1 cellular context compared by ENCODE assay signal in the genomic region with DNA sequence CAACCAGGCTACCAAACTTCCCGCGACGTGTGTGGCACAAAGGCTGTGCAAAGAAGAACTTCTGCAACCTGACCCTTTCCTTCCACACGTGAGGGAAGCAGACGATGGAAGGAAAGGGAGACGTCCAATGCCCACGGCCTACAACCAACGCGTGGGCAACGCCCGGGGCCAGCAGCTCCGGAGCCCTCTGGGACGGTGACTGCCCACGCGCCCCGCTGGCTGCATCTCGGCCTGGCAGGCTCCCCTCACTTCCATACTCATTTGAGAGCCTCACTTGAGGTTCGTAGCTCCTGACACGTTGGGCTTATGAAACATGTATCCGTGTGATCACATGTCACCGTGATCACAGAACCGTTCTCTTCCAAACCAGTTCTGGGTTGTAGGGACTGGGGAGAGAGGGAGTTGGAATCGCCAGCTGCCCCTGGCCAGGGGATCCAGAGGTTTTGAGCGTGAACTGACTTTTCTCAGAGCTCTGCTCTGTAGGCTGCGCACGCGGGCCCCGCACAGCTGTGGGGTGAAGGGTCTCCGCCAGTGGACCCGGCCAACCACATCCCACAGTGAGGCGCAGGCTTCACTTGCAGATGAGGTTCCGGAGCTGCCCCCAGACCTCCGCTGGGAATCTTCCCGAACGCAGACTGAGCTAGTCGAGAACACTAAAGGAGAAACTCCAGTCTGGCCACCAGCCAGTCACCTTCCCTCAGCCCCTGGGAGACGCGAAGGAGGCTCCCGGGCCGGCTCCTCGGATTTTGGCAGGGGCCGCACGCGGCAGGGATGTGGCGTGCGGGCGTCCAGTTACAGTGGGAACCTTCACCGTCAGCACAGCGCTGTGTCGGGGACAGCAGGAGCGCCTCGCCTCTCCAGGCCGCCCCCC.
A peak's percentile ranks its signal among the peaks of the same experiment; 100 is the strongest.
TF ChIP-seq lines count a peak whose summit lies in the region.

No MANE protein-coding gene starts in this region.

TF ChIP-seq in HepG2, 621 proteins besides CTCF, POLR2A, EP300 and RAD21 (continues in another document):
- TF ChIP-seq ZNF350 (CRISPR knock-in tag; IDR thresholded peaks at IDR 0.05; ENCODE audit: borderline replicate concordance, low read depth), result no peak
- TF ChIP-seq ZNF569 (CRISPR knock-in tag; IDR thresholded peaks at IDR 0.05; ENCODE audit: borderline replicate concordance), result 0 out of 2 replicates have a peak, but pooled peaks have one; percentile 2
- TF ChIP-seq, protein P1, sequence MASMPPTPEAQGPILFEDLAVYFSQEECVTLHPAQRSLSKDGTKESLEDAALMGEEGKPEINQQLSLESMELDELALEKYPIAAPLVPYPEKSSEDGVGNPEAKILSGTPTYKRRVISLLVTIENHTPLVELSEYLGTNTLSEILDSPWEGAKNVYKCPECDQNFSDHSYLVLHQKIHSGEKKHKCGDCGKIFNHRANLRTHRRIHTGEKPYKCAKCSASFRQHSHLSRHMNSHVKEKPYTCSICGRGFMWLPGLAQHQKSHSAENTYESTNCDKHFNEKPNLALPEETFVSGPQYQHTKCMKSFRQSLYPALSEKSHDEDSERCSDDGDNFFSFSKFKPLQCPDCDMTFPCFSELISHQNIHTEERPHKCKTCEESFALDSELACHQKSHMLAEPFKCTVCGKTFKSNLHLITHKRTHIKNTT (CRISPR knock-in tag; IDR thresholded peaks at IDR 0.05), result no peak
- TF ChIP-seq CREB1 (IDR thresholded peaks at IDR 0.05), result no peak
- no peak for TF ChIP-seq CREB1 (CRISPR knock-in tag; IDR thresholded peaks at IDR 0.05)
- TF ChIP-seq, protein P2, sequence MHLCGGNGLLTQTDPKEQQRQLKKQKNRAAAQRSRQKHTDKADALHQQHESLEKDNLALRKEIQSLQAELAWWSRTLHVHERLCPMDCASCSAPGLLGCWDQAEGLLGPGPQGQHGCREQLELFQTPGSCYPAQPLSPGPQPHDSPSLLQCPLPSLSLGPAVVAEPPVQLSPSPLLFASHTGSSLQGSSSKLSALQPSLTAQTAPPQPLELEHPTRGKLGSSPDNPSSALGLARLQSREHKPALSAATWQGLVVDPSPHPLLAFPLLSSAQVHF (CRISPR knock-in tag; IDR thresholded peaks at IDR 0.05), result no peak
- 0 out of 2 replicates have a peak, but pooled peaks have one; percentile 2 for TF ChIP-seq ZSCAN21 (CRISPR knock-in tag; IDR thresholded peaks at IDR 0.05; ENCODE audit: borderline replicate concordance)
- TF ChIP-seq ZNF816 (CRISPR knock-in tag; IDR thresholded peaks at IDR 0.05; ENCODE audit: borderline replicate concordance), result no peak
- no peak for TF ChIP-seq HNRNPUL1 (IDR thresholded peaks at IDR 0.05; ENCODE audit: low read depth, low read length)
- no peak for TF ChIP-seq HOXA9 (CRISPR knock-in tag; IDR thresholded peaks at IDR 0.05; ENCODE audit: borderline replicate concordance)
- TF ChIP-seq, protein P3, sequence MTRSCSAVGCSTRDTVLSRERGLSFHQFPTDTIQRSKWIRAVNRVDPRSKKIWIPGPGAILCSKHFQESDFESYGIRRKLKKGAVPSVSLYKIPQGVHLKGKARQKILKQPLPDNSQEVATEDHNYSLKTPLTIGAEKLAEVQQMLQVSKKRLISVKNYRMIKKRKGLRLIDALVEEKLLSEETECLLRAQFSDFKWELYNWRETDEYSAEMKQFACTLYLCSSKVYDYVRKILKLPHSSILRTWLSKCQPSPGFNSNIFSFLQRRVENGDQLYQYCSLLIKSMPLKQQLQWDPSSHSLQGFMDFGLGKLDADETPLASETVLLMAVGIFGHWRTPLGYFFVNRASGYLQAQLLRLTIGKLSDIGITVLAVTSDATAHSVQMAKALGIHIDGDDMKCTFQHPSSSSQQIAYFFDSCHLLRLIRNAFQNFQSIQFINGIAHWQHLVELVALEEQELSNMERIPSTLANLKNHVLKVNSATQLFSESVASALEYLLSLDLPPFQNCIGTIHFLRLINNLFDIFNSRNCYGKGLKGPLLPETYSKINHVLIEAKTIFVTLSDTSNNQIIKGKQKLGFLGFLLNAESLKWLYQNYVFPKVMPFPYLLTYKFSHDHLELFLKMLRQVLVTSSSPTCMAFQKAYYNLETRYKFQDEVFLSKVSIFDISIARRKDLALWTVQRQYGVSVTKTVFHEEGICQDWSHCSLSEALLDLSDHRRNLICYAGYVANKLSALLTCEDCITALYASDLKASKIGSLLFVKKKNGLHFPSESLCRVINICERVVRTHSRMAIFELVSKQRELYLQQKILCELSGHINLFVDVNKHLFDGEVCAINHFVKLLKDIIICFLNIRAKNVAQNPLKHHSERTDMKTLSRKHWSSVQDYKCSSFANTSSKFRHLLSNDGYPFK (CRISPR knock-in tag; IDR thresholded peaks at IDR 0.05; ENCODE audit: borderline replicate concordance), result no peak
- no peak for TF ChIP-seq GABPB1 (CRISPR knock-in tag; IDR thresholded peaks at IDR 0.05)
- no peak for TF ChIP-seq SMAD9 (CRISPR knock-in tag; IDR thresholded peaks at IDR 0.05)
- 0 out of 2 replicates have a peak, but pooled peaks have one; percentile 8 for TF ChIP-seq ZNF772 (CRISPR knock-in tag; IDR thresholded peaks at IDR 0.05)
- no peak for TF ChIP-seq KDM5B (CRISPR knock-in tag; IDR thresholded peaks at IDR 0.05; ENCODE audit: borderline replicate concordance)
- no peak for TF ChIP-seq ZNF101 (CRISPR knock-in tag; IDR thresholded peaks at IDR 0.05; ENCODE audit: borderline replicate concordance, low read depth)
- no peak for TF ChIP-seq ZNF562 (CRISPR knock-in tag; IDR thresholded peaks at IDR 0.05; ENCODE audit: borderline replicate concordance)
- TF ChIP-seq ZNF34 (CRISPR knock-in tag; IDR thresholded peaks at IDR 0.05; ENCODE audit: borderline replicate concordance), result 0 out of 2 replicates have a peak, but pooled peaks have one; percentile 7
- TF ChIP-seq, protein P4, sequence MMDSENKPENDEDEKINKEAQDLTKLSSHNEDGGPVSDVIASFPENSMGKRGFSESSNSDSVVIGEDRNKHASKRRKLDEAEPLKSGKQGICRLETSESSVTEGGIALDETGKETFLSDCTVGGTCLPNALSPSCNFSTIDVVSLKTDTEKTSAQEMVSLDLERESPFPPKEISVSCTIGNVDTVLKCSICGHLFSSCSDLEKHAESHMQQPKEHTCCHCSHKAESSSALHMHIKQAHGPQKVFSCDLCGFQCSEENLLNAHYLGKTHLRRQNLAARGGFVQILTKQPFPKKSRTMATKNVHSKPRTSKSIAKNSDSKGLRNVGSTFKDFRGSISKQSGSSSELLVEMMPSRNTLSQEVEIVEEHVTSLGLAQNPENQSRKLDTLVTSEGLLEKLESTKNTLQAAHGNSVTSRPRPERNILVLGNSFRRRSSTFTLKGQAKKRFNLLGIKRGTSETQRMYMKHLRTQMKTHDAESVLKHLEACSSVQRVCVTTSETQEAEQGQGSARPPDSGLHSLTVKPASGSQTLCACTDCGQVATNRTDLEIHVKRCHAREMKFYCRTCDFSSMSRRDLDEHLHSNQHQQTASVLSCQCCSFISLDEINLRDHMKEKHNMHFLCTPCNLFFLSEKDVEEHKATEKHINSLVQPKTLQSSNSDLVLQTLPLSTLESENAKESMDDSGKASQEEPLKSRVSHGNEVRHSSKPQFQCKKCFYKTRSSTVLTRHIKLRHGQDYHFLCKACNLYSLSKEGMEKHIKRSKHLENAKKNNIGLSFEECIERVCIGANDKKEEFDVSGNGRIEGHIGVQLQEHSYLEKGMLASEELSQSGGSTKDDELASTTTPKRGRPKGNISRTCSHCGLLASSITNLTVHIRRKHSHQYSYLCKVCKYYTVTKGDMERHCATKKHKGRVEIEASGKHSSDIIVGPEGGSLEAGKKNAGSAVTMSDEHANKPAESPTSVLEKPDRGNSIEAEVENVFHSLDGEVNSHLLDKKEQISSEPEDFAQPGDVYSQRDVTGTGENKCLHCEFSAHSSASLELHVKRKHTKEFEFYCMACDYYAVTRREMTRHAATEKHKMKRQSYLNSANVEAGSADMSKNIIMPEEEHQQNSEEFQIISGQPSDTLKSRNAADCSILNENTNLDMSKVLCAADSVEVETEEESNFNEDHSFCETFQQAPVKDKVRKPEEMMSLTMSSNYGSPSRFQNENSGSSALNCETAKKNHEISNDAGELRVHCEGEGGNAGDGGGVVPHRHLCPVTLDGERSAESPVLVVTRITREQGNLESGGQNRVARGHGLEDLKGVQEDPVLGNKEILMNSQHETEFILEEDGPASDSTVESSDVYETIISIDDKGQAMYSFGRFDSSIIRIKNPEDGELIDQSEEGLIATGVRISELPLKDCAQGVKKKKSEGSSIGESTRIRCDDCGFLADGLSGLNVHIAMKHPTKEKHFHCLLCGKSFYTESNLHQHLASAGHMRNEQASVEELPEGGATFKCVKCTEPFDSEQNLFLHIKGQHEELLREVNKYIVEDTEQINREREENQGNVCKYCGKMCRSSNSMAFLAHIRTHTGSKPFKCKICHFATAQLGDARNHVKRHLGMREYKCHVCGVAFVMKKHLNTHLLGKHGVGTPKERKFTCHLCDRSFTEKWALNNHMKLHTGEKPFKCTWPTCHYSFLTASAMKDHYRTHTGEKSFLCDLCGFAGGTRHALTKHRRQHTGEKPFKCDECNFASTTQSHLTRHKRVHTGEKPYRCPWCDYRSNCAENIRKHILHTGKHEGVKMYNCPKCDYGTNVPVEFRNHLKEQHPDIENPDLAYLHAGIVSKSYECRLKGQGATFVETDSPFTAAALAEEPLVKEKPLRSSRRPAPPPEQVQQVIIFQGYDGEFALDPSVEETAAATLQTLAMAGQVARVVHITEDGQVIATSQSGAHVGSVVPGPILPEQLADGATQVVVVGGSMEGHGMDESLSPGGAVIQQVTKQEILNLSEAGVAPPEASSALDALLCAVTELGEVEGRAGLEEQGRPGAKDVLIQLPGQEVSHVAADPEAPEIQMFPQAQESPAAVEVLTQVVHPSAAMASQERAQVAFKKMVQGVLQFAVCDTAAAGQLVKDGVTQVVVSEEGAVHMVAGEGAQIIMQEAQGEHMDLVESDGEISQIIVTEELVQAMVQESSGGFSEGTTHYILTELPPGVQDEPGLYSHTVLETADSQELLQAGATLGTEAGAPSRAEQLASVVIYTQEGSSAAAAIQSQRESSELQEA (CRISPR knock-in tag; IDR thresholded peaks at IDR 0.05; ENCODE audit: not compliant biosample characterization), result no peak
- TF ChIP-seq, protein P5, sequence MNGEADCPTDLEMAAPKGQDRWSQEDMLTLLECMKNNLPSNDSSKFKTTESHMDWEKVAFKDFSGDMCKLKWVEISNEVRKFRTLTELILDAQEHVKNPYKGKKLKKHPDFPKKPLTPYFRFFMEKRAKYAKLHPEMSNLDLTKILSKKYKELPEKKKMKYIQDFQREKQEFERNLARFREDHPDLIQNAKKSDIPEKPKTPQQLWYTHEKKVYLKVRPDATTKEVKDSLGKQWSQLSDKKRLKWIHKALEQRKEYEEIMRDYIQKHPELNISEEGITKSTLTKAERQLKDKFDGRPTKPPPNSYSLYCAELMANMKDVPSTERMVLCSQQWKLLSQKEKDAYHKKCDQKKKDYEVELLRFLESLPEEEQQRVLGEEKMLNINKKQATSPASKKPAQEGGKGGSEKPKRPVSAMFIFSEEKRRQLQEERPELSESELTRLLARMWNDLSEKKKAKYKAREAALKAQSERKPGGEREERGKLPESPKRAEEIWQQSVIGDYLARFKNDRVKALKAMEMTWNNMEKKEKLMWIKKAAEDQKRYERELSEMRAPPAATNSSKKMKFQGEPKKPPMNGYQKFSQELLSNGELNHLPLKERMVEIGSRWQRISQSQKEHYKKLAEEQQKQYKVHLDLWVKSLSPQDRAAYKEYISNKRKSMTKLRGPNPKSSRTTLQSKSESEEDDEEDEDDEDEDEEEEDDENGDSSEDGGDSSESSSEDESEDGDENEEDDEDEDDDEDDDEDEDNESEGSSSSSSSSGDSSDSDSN (CRISPR knock-in tag; IDR thresholded peaks at IDR 0.05), result 0 out of 2 replicates have a peak, but pooled peaks have one; percentile 12
- TF ChIP-seq ZNF282 (IDR thresholded peaks at IDR 0.05; ENCODE audit: partially characterized antibody), result no peak
- TF ChIP-seq, protein P6, sequence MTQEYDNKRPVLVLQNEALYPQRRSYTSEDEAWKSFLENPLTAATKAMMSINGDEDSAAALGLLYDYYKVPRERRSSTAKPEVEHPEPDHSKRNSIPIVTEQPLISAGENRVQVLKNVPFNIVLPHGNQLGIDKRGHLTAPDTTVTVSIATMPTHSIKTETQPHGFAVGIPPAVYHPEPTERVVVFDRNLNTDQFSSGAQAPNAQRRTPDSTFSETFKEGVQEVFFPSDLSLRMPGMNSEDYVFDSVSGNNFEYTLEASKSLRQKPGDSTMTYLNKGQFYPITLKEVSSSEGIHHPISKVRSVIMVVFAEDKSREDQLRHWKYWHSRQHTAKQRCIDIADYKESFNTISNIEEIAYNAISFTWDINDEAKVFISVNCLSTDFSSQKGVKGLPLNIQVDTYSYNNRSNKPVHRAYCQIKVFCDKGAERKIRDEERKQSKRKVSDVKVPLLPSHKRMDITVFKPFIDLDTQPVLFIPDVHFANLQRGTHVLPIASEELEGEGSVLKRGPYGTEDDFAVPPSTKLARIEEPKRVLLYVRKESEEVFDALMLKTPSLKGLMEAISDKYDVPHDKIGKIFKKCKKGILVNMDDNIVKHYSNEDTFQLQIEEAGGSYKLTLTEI (CRISPR knock-in tag; conservative IDR thresholded peaks at IDR 0.05), result no peak
- no peak for TF ChIP-seq ZNF572 (CRISPR knock-in tag; IDR thresholded peaks at IDR 0.05)
- no peak for TF ChIP-seq SALL1 (CRISPR knock-in tag; IDR thresholded peaks at IDR 0.05)
- TF ChIP-seq SMAD3 (CRISPR knock-in tag; IDR thresholded peaks at IDR 0.05), result no peak
- TF ChIP-seq ATAD3A (CRISPR knock-in tag; IDR thresholded peaks at IDR 0.05), result no peak
- TF ChIP-seq HES4 (CRISPR knock-in tag; IDR thresholded peaks at IDR 0.05; ENCODE audit: borderline replicate concordance), result no peak
- TF ChIP-seq ZNF431 (CRISPR knock-in tag; IDR thresholded peaks at IDR 0.05; ENCODE audit: borderline replicate concordance, low read depth), result no peak
- TF ChIP-seq, protein P7, sequence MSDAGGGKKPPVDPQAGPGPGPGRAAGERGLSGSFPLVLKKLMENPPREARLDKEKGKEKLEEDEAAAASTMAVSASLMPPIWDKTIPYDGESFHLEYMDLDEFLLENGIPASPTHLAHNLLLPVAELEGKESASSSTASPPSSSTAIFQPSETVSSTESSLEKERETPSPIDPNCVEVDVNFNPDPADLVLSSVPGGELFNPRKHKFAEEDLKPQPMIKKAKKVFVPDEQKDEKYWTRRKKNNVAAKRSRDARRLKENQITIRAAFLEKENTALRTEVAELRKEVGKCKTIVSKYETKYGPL (CRISPR knock-in tag; IDR thresholded peaks at IDR 0.05), result no peak
- no peak for TF ChIP-seq ZBTB20 (CRISPR knock-in tag; IDR thresholded peaks at IDR 0.05; ENCODE audit: borderline replicate concordance, low read depth)
- TF ChIP-seq, protein P8, sequence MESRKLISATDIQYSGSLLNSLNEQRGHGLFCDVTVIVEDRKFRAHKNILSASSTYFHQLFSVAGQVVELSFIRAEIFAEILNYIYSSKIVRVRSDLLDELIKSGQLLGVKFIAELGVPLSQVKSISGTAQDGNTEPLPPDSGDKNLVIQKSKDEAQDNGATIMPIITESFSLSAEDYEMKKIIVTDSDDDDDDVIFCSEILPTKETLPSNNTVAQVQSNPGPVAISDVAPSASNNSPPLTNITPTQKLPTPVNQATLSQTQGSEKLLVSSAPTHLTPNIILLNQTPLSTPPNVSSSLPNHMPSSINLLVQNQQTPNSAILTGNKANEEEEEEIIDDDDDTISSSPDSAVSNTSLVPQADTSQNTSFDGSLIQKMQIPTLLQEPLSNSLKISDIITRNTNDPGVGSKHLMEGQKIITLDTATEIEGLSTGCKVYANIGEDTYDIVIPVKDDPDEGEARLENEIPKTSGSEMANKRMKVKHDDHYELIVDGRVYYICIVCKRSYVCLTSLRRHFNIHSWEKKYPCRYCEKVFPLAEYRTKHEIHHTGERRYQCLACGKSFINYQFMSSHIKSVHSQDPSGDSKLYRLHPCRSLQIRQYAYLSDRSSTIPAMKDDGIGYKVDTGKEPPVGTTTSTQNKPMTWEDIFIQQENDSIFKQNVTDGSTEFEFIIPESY (CRISPR knock-in tag; IDR thresholded peaks at IDR 0.05), result peak; percentile 57
